ENCODE assay signal across 8 cellular contexts in genomic region chr1:8439015-8439702, GRCh38.
DNase-seq lines count a peak whose midpoint lies in the region; ATAC-seq, FAIRE-seq and TF ChIP-seq lines count a peak whose summit lies in the region.

No MANE protein-coding gene starts in this region.

- no peak overlapping the region for H3K4me3 Mint-ChIP-seq in activated naive CD8-positive, alpha-beta T cell treated with anti-CD3 and anti-CD28 coated beads for 36 hours
- H3K4me3 Mint-ChIP-seq in activated CD4-positive, alpha-beta T cell treated with anti-CD3 and anti-CD28 coated beads, Interleukin-2, amount 10 ng/mL, durations not matched to agents 7 days and 5 days, result no peak overlapping the region

- FAIRE-seq in pancreas (lab: Jason Lieb, UNC), result no peak

- H3K4me3 ChIP-seq in AG10803 (ENCODE audit: low read length), result no peak overlapping the region
- no peak overlapping the region for H3K4me3 ChIP-seq in pancreas

- DNase-seq in AG10803 (ENCODE audit: low read depth) (peak; percentile 89), NCI-H2029 (lab: John Stamatoyannopoulos, UW) (peak; percentile 92), Right ventricle myocardium inferior (ENCODE audit: missing footprints) (peak; percentile 94), pancreas (peak; percentile 51 to 75 (median 68)), NCI-H1694 (lab: John Stamatoyannopoulos, UW) (no peak)
- DNase-seq in activated naive CD8-positive, alpha-beta T cell treated with anti-CD3 and anti-CD28 coated beads for 36 hours, result no peak
- DNase-seq in activated CD4-positive, alpha-beta T cell treated with anti-CD3 and anti-CD28 coated beads, Interleukin-2, amount 10 ng/mL, durations not matched to agents 7 days and 5 days, result no peak

- CTCF ChIA-PET in activated CD4-positive, alpha-beta T cell treated with anti-CD3 and anti-CD28 coated beads, Interleukin-2, amount 10 ng/mL, durations not matched to agents 7 days and 5 days (lab: Charles Lee), result interaction anchor here (1.1 kb wide), 1 partner anchor 11 kb away, joined by 3 read pairs; no protein-coding TSS in a partner anchor

- H3K4me1 Mint-ChIP-seq in activated naive CD8-positive, alpha-beta T cell treated with anti-CD3 and anti-CD28 coated beads for 36 hours, result peaks cover 8% of the 10 kb centered on the region
- peaks cover 10% of the 10 kb centered on the region for H3K4me1 Mint-ChIP-seq in activated CD4-positive, alpha-beta T cell treated with anti-CD3 and anti-CD28 coated beads, Interleukin-2, amount 10 ng/mL, durations not matched to agents 7 days and 5 days

- no peaks in the 10 kb centered on the region for H3K36me3 ChIP-seq in pancreas

- H3K27ac Mint-ChIP-seq in activated naive CD8-positive, alpha-beta T cell treated with anti-CD3 and anti-CD28 coated beads for 36 hours, result peak overlapping the region; percentile 62
- no peak overlapping the region for H3K27ac Mint-ChIP-seq in activated CD4-positive, alpha-beta T cell treated with anti-CD3 and anti-CD28 coated beads, Interleukin-2, amount 10 ng/mL, durations not matched to agents 7 days and 5 days

- no peaks in the 10 kb centered on the region for H3K27me3 ChIP-seq in pancreas

- H3K4me1 ChIP-seq in pancreas, result peaks cover 9 to 21% (median 18%) of the 10 kb centered on the region in 3 donors

- intact Hi-C loops in Right ventricle myocardium inferior (cut with DNase I), result no loop called here
- intact Hi-C loops in pancreas (cut with DNase I), result no loop called here

- peak overlapping the region; percentile 0 to 63 (median 32) for H3K27ac ChIP-seq in pancreas

- no peaks in the 10 kb centered on the region for H3K9me3 ChIP-seq in pancreas

- H3K27me3 Mint-ChIP-seq in activated naive CD8-positive, alpha-beta T cell treated with anti-CD3 and anti-CD28 coated beads for 36 hours, result no peaks in the 10 kb centered on the region
- H3K27me3 Mint-ChIP-seq in activated CD4-positive, alpha-beta T cell treated with anti-CD3 and anti-CD28 coated beads, Interleukin-2, amount 10 ng/mL, durations not matched to agents 7 days and 5 days, result no peaks in the 10 kb centered on the region

- no peaks in the 10 kb centered on the region for H3K9me3 Mint-ChIP-seq in activated naive CD8-positive, alpha-beta T cell treated with anti-CD3 and anti-CD28 coated beads for 36 hours
- peaks cover 5% of the 10 kb centered on the region for H3K9me3 Mint-ChIP-seq in activated CD4-positive, alpha-beta T cell treated with anti-CD3 and anti-CD28 coated beads, Interleukin-2, amount 10 ng/mL, durations not matched to agents 7 days and 5 days

- POLR2A ChIA-PET in activated CD4-positive, alpha-beta T cell treated with anti-CD3 and anti-CD28 coated beads, Interleukin-2, amount 10 ng/mL, durations not matched to agents 7 days and 5 days (lab: Charles Lee), result no interaction called here

- ATAC-seq in GM21381 (IDR thresholded peaks at IDR 0.05; ENCODE audit: unreplicated experiment) (peak; percentile 58), Right ventricle myocardium inferior (peak; percentile 95), pancreas (peak; percentile 80 to 95 (median 90))

- WGBS in pancreas, 2 donors, result 6 to 10% methylated on average over 8 of the region's 8 CpGs

- TF ChIP-seq CTCF in AG10803 (conservative IDR thresholded peaks at IDR 0.05; ENCODE audit: low read length), result 0 out of 2 replicates have a peak, but pooled peaks have one; percentile 10
- TF ChIP-seq CTCF in pancreas (IDR thresholded peaks at IDR 0.05), result no peak

- peaks cover 3% of the 10 kb centered on the region for H3K36me3 Mint-ChIP-seq in activated naive CD8-positive, alpha-beta T cell treated with anti-CD3 and anti-CD28 coated beads for 36 hours
- peaks cover 9% of the 10 kb centered on the region for H3K36me3 Mint-ChIP-seq in activated CD4-positive, alpha-beta T cell treated with anti-CD3 and anti-CD28 coated beads, Interleukin-2, amount 10 ng/mL, durations not matched to agents 7 days and 5 days (ENCODE audit: low read depth)

Comparison
In these comparisons a context has a peak if more than half of its experiments do, and no peak if none do; other contexts are left out.
1. DNase-seq: peak in AG10803 (single experiment), NCI-H2029 (single experiment), Right ventricle myocardium inferior (single experiment) and pancreas (6 of 6); none in activated naive CD8-positive, alpha-beta T cell treated with anti-CD3 and anti-CD28 coated beads for 36 hours (single experiment), activated CD4-positive, alpha-beta T cell treated with anti-CD3 and anti-CD28 coated beads, Interleukin-2, amount 10 ng/mL, durations not matched to agents 7 days and 5 days (single experiment) and NCI-H1694 (single experiment).
2. Peak in every context shown above with its lines, with median percentiles within 50 percentile points of each other: ATAC-seq.